ENCODE assay signal across 11 cellular contexts in genomic region chr20:8756410-8756809, GRCh38.
DNase-seq lines count a peak whose midpoint lies in the region; ATAC-seq and TF ChIP-seq lines count a peak whose summit lies in the region.
"Had no signal": no experiment of that assay in that cellular context is flagged by ENCODE, and none has a peak within 500 bp of the region (broad histone marks: within the 10 kb centered on the region; RNA-seq: fewer than 3 reads in every experiment).

No MANE protein-coding gene starts in this region.

- no peak overlapping the region for H3K9ac ChIP-seq in BLaER1 treated with 17β-estradiol and CSF1 and Interleukin-3, amounts not matched to agents 10 nM and 100 nM

- in situ Hi-C loops in astrocyte of the cerebellum (cut with HindIII; ENCODE audit: low sequenced_read_pairs) = loop anchor here (25.0 kb wide), 1 partner anchor 606 kb away; no protein-coding TSS in a partner anchor

- DNase-seq in MG63 = peak; percentile 94
- peak; percentile 52 for DNase-seq in astrocyte of the cerebellum (ENCODE audit: low read depth)
- DNase-seq in left kidney (ENCODE audit: low read depth, low spot score) = peak; percentile 5
- DNase-seq in NCI-H345 (lab: John Stamatoyannopoulos, UW) = no peak
- DNase-seq in coronary artery (ENCODE audit: low spot score) = no peak
- DNase-seq in NCI-H128 (lab: John Stamatoyannopoulos, UW; ENCODE audit: unreplicated experiment) = no peak
- DNase-seq: activated T-cell treated with anti-CD3 and anti-CD28 coated beads for 4 hours had no signal

- H3K9me3 ChIP-seq in BLaER1 treated with 17β-estradiol and CSF1 and Interleukin-3, amounts not matched to agents 10 nM and 100 nM (replicated peaks in 1 of 11) = no peaks in the 10 kb centered on the region
- H3K9me3 ChIP-seq in MG63 = no peaks in the 10 kb centered on the region
- H3K9me3 ChIP-seq: neutrophil, SJCRH30 had no signal

- H3K4me3 ChIP-seq in BLaER1 treated with 17β-estradiol and CSF1 and Interleukin-3, amounts not matched to agents 10 nM and 100 nM = no peak overlapping the region
- H3K4me3 ChIP-seq in MG63 (no peak overlapping the region), astrocyte of the cerebellum (ENCODE audit: low read depth, low read length) (no peak overlapping the region), coronary artery (no peak overlapping the region)
- H3K4me3 ChIP-seq: SJCRH30 had no signal

- no peak for ATAC-seq in HG03442 (IDR thresholded peaks at IDR 0.05; ENCODE audit: unreplicated experiment)

- no peaks in the 10 kb centered on the region for H3K27me3 ChIP-seq in BLaER1 treated with 17β-estradiol and CSF1 and Interleukin-3, amounts not matched to agents 10 nM and 100 nM
- H3K27me3 ChIP-seq in MG63 = no peaks in the 10 kb centered on the region
- H3K27me3 ChIP-seq: neutrophil, SJCRH30 had no signal

- TF ChIP-seq CTCF in astrocyte of the cerebellum (IDR thresholded peaks at IDR 0.05; ENCODE audit: low read depth, low read length, missing control alignments) (no peak), coronary artery (IDR thresholded peaks at IDR 0.05) (no peak)

- H3K36me3 ChIP-seq in BLaER1 treated with 17β-estradiol and CSF1 and Interleukin-3, amounts not matched to agents 10 nM and 100 nM = peaks cover 0 to 7% (median 0%) of the 10 kb centered on the region in 11 experiments; a peak in 2 of 22 replicates
- H3K36me3 ChIP-seq in MG63 = no peaks in the 10 kb centered on the region
- H3K36me3 ChIP-seq: neutrophil, SJCRH30 had no signal

- no peaks in the 10 kb centered on the region for H4K20me1 ChIP-seq in BLaER1 treated with 17β-estradiol and CSF1 and Interleukin-3, amounts not matched to agents 10 nM and 100 nM

- H3K4me1 ChIP-seq in BLaER1 treated with 17β-estradiol and CSF1 and Interleukin-3, amounts not matched to agents 10 nM and 100 nM = peaks cover 11 to 19% (median 15%) of the 10 kb centered on the region in 10 experiments
- H3K4me1 ChIP-seq: SJCRH30 had no signal

- peak overlapping the region; percentile 0 to 65 (median 50); a peak in 16 of 22 replicates for H3K4me2 ChIP-seq in BLaER1 treated with 17β-estradiol and CSF1 and Interleukin-3, amounts not matched to agents 10 nM and 100 nM

- no peak overlapping the region; a peak in 1 of 22 replicates for H3K27ac ChIP-seq in BLaER1 treated with 17β-estradiol and CSF1 and Interleukin-3, amounts not matched to agents 10 nM and 100 nM
- H3K27ac ChIP-seq in coronary artery = no peak overlapping the region
- H3K27ac ChIP-seq: neutrophil, SJCRH30 had no signal

Comparison
In these comparisons a context has a peak if more than half of its experiments do, and no peak if none do; other contexts are left out.
1. DNase-seq: peak in MG63 (single experiment), astrocyte of the cerebellum (single experiment) and left kidney (single experiment); none in NCI-H345 (single experiment), coronary artery (single experiment) and NCI-H128 (single experiment).